ENCODE assay signal across 8 cellular contexts in genomic region chr7:73521636-73522080, GRCh38. TPM values are rescaled to one million over a fixed set of nuclear protein-coding genes. Genes with fewer than 3 reads are reported as not detected.
A peak's percentile ranks its signal among the peaks of the same experiment; 100 is the strongest.
DNase-seq lines count a peak whose midpoint lies in the region; ATAC-seq and TF ChIP-seq lines count a peak whose summit lies in the region.

No MANE protein-coding gene starts in this region.

- H3K36me3 ChIP-seq in muscle layer of duodenum (ENCODE audit: control insufficient read depth in 1 of 2, insufficient read depth in 2 of 2, low read length in 2 of 2) (peaks cover 0 to 7% of the 10 kb centered on the region in 2 donors), vagina (peaks cover 0 to 8% of the 10 kb centered on the region in 2 donors)

- H3K27ac Mint-ChIP-seq in T-cell = no peak overlapping the region

- ATAC-seq in GM19438 (IDR thresholded peaks at IDR 0.05; ENCODE audit: low read depth, unreplicated experiment) (peak; percentile 36), HG03439 (IDR thresholded peaks at IDR 0.05; ENCODE audit: unreplicated experiment) (peak; percentile 48), T-cell (replicated peaks in 1 of 4) (peak; percentile 38 to 51 (median 44))

- POLR2A ChIA-PET in T-cell (lab: Charles Lee) = interaction anchor here in 1 of 2 donors (0.6 to 1.6 kb wide), 4 partner anchors 35 to 693 kb away, joined by 3 to 10 read pairs (median 4); partner anchors contain the start of gene TBL2

- peaks cover 12 to 29% of the 10 kb centered on the region in 2 donors for H3K4me1 ChIP-seq in muscle layer of duodenum (ENCODE audit: control insufficient read depth in 1 of 2, insufficient read depth in 2 of 2, low read length in 2 of 2)
- H3K4me1 ChIP-seq in vagina = peaks cover 48% of the 10 kb centered on the region

- H3K4me3 Mint-ChIP-seq in T-cell = peak overlapping the region; percentile 89 to 94 (median 93)

- TF ChIP-seq POLR2A in erythroblast (IDR thresholded peaks at IDR 0.05; ENCODE audit: low read length) = no peak
- TF ChIP-seq POLR2A in vagina (IDR thresholded peaks at IDR 0.05) = no peak

- DNase-seq in NCI-H2107 (lab: John Stamatoyannopoulos, UW) (peak; percentile 75), NCI-H2107 treated with DMSO at 0.1 percent for 48 hours (lab: John Stamatoyannopoulos, UW; ENCODE audit: unreplicated experiment) (no peak), T-cell (peak in 3 of 34 experiments; percentile 6 to 14 (median 9)), erythroblast (lab: John Stamatoyannopoulos, UW) (peak; percentile 88 to 93), vagina (ENCODE audit: extremely low spot score in 2 of 2) (no peak)

- peak overlapping the region; percentile 68 to 80 for H3K4me3 ChIP-seq in muscle layer of duodenum (ENCODE audit: low read depth in 1 of 2, low read length in 2 of 2)
- peak overlapping the region; percentile 66 to 75 for H3K4me3 ChIP-seq in vagina

- intact Hi-C loops in vagina (cut with DNase I) = loop anchor here (1.0 to 5.0 kb wide), 3 partner anchors 36 to 56 kb away; partner anchors contain the start of genes BCL7B and TBL2

- H3K27me3 ChIP-seq in muscle layer of duodenum (ENCODE audit: low read depth, low read length) (no peaks in the 10 kb centered on the region), vagina (no peaks in the 10 kb centered on the region)

- no peak for TF ChIP-seq CTCF in vagina (IDR thresholded peaks at IDR 0.05)

- H3K9me3 Mint-ChIP-seq in T-cell = no peaks in the 10 kb centered on the region

- H3K4me1 Mint-ChIP-seq in T-cell = peaks cover 66 to 72% (median 68%) of the 10 kb centered on the region in 3 donors

- CTCF ChIA-PET in T-cell (lab: Charles Lee) = interaction anchor here in 1 of 2 donors (0.6 to 1.6 kb wide), 4 partner anchors 26 to 620 kb away, joined by 4 to 7 read pairs (median 4); partner anchors contain the start of gene ABHD11

- H3K9me3 ChIP-seq in muscle layer of duodenum (ENCODE audit: control insufficient read depth in 1 of 2, low read length in 2 of 2) (no peaks in the 10 kb centered on the region), vagina (no peaks in the 10 kb centered on the region)

- no peaks in the 10 kb centered on the region for H3K27me3 Mint-ChIP-seq in T-cell

- H3K36me3 Mint-ChIP-seq in T-cell = peaks cover 15% of the 10 kb centered on the region

- H3K27ac ChIP-seq in muscle layer of duodenum (ENCODE audit: low read length) (peak overlapping the region; percentile 81), vagina (peak overlapping the region; percentile 90)

RNA-seq across cellular contexts. Expression of gene BAZ1B, which starts 0.4 kb away (rescaled TPM):
- total RNA-seq in T-cell (10 to 100 TPM; 57.1 to 64.5 (median 63.0) TPM), vagina (45.4 TPM)

RNA-seq across cellular contexts. Expression of gene BCL7B, which starts 35.8 kb away (rescaled TPM):
- total RNA-seq in T-cell (100 to 1,000 TPM in 2 of 5 donors, 10 to 100 TPM in 3; 56.3 to 106 (median 63.8) TPM), vagina (57.0 TPM)

RNA-seq across cellular contexts. Expression of gene TBL2, which starts 56.7 kb away (rescaled TPM):
- 10 to 100 TPM; 14.8 to 38.5 (median 31.6) TPM for total RNA-seq in T-cell
- 29.0 TPM for total RNA-seq in vagina

Comparison
In these comparisons a context has a peak if more than half of its experiments do, and no peak if none do; other contexts are left out.
1. DNase-seq: peak in NCI-H2107 (single experiment) and erythroblast (2 of 2); none in NCI-H2107 treated with DMSO at 0.1 percent for 48 hours (single experiment) and vagina (0 of 2).
2. Peak in every context shown above with its lines, with median percentiles within 50 percentile points of each other: ATAC-seq.